In the genomic region with DNA sequence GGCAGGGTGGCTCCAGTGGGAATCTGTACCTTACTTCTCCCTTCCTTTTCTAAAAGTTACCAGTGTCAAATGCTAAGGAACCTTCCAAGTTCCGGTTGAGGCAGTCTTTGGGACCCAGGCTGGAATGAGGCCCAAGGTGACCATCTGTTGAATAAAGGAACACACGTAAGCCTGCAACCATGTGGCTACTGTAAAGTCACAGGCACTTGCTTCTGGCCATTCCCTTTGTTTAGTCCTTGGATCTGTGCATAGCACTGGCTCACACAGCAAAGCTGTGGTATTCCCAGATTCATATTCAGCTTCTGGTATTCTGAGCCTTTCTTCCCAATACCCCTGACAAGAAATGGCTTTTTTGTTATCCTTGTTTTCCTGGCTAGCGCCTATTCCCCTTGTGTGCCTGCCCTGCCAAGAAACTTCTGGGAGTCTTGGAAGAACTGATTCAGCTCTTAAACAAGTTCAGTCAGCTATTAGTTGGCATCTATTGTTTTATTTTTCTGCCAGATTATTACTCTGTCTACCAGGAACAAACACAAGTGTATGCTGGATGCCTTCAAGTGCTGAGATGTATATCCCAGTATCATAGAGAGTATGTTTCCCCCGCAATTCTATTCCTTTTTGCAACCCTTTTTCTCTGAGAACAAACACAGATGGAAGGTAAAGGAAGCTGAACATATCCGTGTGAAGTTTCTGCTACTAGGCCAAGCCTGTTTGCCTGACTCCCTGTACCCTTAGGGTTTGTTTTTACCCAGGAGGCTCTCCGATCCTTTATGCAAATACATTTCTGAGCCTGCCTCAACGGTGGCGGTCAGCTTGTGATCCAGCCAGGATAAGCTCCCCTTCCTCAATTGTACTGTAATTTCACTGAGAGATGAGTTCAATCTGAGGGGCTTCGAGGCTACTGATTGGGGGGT, we compare ENCODE assay signal across 1 cellular context.
TF ChIP-seq lines count a peak whose summit lies in the region.

No MANE protein-coding gene starts in this region.

TF ChIP-seq in K562, 482 proteins besides CTCF, POLR2A, EP300 and RAD21 (continued from another document and continues in another):
- TF ChIP-seq ZNF280B (CRISPR knock-in tag; IDR thresholded peaks at IDR 0.05) (no peak), ZNF583 (CRISPR knock-in tag; IDR thresholded peaks at IDR 0.05) (no peak), THRAP3 (IDR thresholded peaks at IDR 0.05; ENCODE audit: borderline replicate concordance) (no peak), FOXJ2 (tag; IDR thresholded peaks at IDR 0.05) (no peak), ARID2 (IDR thresholded peaks at IDR 0.05) (no peak), SMARCE1 (IDR thresholded peaks at IDR 0.05) (no peak), ILF3 (IDR thresholded peaks at IDR 0.05; ENCODE audit: borderline replicate concordance) (0 out of 2 replicates have a peak, but pooled peaks have one; percentile 54), POLR2AphosphoS5 (IDR thresholded peaks at IDR 0.05; ENCODE audit: control insufficient read depth, insufficient read depth, low read depth, low read length) (peak; percentile 98), RNF219 (CRISPR knock-in tag; IDR thresholded peaks at IDR 0.05) (no peak), NELFE (IDR thresholded peaks at IDR 0.05; ENCODE audit: insufficient read depth, insufficient read length) (no peak), ZNF274 (IDR thresholded peaks at IDR 0.05; ENCODE audit: borderline replicate concordance, low read depth, low read length) (no peak), ATF3 (IDR thresholded peaks at IDR 0.05) (no peak), ATF3 (CRISPR knock-in tag; conservative IDR thresholded peaks at IDR 0.05) (0 out of 2 replicates have a peak, but pooled peaks have one; percentile 37), ZNF512 (tag; IDR thresholded peaks at IDR 0.05) (no peak), YY1 (IDR thresholded peaks at IDR 0.05; ENCODE audit: borderline replicate concordance in 1 of 3, control insufficient read depth in 1 of 3, extremely low read depth in 1 of 3, insufficient read depth in 3 of 3, insufficient read length in 1 of 3, insufficient replicate concordance in 2 of 3, low read depth in 1 of 3, low read length in 2 of 3) (no peak), POLR2G (IDR thresholded peaks at IDR 0.05; ENCODE audit: low read depth, low read length) (peak; percentile 59), OTX1 (CRISPR knock-in tag; IDR thresholded peaks at IDR 0.05) (no peak), SUPT5H (IDR thresholded peaks at IDR 0.05) (peak; percentile 89), ZNF165 (CRISPR knock-in tag; IDR thresholded peaks at IDR 0.05; ENCODE audit: borderline replicate concordance) (no peak), ZNF778 (CRISPR knock-in tag; IDR thresholded peaks at IDR 0.05) (no peak), MBD2 (IDR thresholded peaks at IDR 0.05; ENCODE audit: borderline replicate concordance, low read depth) (0 out of 2 replicates have a peak, but pooled peaks have one; percentile 23), ZKSCAN1 (IDR thresholded peaks at IDR 0.05; ENCODE audit: low read depth, low read length) (no peak), ZNF717 (CRISPR knock-in tag; IDR thresholded peaks at IDR 0.05) (no peak), RCOR1 (IDR thresholded peaks at IDR 0.05; ENCODE audit: borderline replicate concordance in 1 of 2, low read depth in 2 of 2, low read length in 2 of 2) (no peak), PHF20 (IDR thresholded peaks at IDR 0.05; ENCODE audit: partially characterized antibody) (no peak), ZNF764 (CRISPR knock-in tag; IDR thresholded peaks at IDR 0.05; ENCODE audit: low read depth) (no peak), ZNF707 (CRISPR knock-in tag; conservative IDR thresholded peaks at IDR 0.05) (no peak), REST (CRISPR knock-in tag; IDR thresholded peaks at IDR 0.05; ENCODE audit: low read depth) (no peak), HEY1 (CRISPR knock-in tag; IDR thresholded peaks at IDR 0.05; ENCODE audit: borderline replicate concordance) (no peak), TAF7 (tag; IDR thresholded peaks at IDR 0.05) (no peak), XRCC5 (IDR thresholded peaks at IDR 0.05; ENCODE audit: low read depth, low read length) (no peak), ZNF780A (CRISPR knock-in tag; IDR thresholded peaks at IDR 0.05) (no peak), ZNF347 (CRISPR knock-in tag; IDR thresholded peaks at IDR 0.05; ENCODE audit: low read depth) (no peak), VEZF1 (CRISPR knock-in tag; IDR thresholded peaks at IDR 0.05) (no peak), RFX1 (IDR thresholded peaks at IDR 0.05) (0 out of 2 replicates have a peak, but pooled peaks have one; percentile 15), BDP1 (IDR thresholded peaks at IDR 0.05; ENCODE audit: insufficient read depth, insufficient read length) (no peak), RBM17 (IDR thresholded peaks at IDR 0.05; ENCODE audit: borderline replicate concordance, low read depth, low read length) (no peak), ZKSCAN8 (CRISPR knock-in tag; IDR thresholded peaks at IDR 0.05) (no peak), ZNF449 (CRISPR knock-in tag; IDR thresholded peaks at IDR 0.05) (no peak), CREB3L1 (IDR thresholded peaks at IDR 0.05; ENCODE audit: borderline replicate concordance, low read depth) (no peak), MYBL2 (IDR thresholded peaks at IDR 0.05; ENCODE audit: low read depth) (no peak), MYBL2 (CRISPR knock-in tag; IDR thresholded peaks at IDR 0.05; ENCODE audit: borderline replicate concordance) (no peak)
- TF ChIP-seq, protein P1, sequence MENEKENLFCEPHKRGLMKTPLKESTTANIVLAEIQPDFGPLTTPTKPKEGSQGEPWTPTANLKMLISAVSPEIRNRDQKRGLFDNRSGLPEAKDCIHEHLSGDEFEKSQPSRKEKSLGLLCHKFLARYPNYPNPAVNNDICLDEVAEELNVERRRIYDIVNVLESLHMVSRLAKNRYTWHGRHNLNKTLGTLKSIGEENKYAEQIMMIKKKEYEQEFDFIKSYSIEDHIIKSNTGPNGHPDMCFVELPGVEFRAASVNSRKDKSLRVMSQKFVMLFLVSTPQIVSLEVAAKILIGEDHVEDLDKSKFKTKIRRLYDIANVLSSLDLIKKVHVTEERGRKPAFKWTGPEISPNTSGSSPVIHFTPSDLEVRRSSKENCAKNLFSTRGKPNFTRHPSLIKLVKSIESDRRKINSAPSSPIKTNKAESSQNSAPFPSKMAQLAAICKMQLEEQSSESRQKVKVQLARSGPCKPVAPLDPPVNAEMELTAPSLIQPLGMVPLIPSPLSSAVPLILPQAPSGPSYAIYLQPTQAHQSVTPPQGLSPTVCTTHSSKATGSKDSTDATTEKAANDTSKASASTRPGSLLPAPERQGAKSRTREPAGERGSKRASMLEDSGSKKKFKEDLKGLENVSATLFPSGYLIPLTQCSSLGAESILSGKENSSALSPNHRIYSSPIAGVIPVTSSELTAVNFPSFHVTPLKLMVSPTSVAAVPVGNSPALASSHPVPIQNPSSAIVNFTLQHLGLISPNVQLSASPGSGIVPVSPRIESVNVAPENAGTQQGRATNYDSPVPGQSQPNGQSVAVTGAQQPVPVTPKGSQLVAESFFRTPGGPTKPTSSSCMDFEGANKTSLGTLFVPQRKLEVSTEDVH (IDR thresholded peaks at IDR 0.05; ENCODE audit: low read depth, partially characterized antibody), result no peak
